ENCODE assay signal across 9 cellular contexts in the genomic region with DNA sequence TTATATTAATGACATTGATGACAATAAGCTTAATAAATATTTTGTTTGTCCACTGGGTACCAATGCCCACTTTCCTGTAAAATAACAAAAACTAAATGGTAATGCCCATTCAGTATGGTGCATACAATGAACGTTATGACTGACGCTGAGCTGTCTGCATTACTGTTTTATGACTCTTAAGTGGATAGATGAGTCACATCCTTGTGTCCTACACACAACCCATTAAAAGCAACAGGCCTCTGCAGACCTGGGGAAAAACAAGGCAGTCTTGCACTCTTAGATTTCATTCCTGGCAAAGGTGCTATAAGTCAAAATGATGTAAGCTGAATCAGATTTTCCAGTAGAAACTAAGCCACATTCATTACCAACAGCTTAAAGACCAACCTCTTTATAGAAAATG.
DNase-seq lines count a peak whose midpoint lies in the region; FAIRE-seq and TF ChIP-seq lines count a peak whose summit lies in the region.
"Had no signal": no experiment of that assay in that cellular context is flagged by ENCODE, and none has a peak within 500 bp of the region (broad histone marks: within the 10 kb centered on the region; RNA-seq: fewer than 3 reads in every experiment).

No MANE protein-coding gene starts in this region.

- 60 to 90% (median 84%) methylated on average over 2 of the region's 2 CpGs for WGBS in stomach, 5 donors

- no peak for TF ChIP-seq POLR2A in stomach (IDR thresholded peaks at IDR 0.05)

- no peak for FAIRE-seq in D721Med (lab: Jason Lieb, UNC)

- TF ChIP-seq EP300 in stomach (IDR thresholded peaks at IDR 0.05), result no peak

- TF ChIP-seq CTCF in stomach (IDR thresholded peaks at IDR 0.05) (no peak), D721Med (IDR thresholded peaks at IDR 0.05; ENCODE audit: insufficient read depth, missing control alignments) (no peak)

- H3K27ac ChIP-seq in stomach, result no peak overlapping the region
- H3K27ac ChIP-seq: thoracic aorta had no signal

- no peaks in the 10 kb centered on the region for H3K4me1 ChIP-seq in stomach

- H3K27me3 ChIP-seq in stomach, result no peaks in the 10 kb centered on the region

- no peak overlapping the region for H3K4me3 ChIP-seq in stomach
- H3K4me3 ChIP-seq: thoracic aorta had no signal

- H3K36me3 ChIP-seq in stomach, result no peaks in the 10 kb centered on the region
- H3K36me3 ChIP-seq: thoracic aorta had no signal

- DNase-seq in AG08395 (ENCODE audit: low spot score), result peak; percentile 69
- DNase-seq in HK-2 (ENCODE audit: unreplicated experiment), result peak; percentile 21
- peak; percentile 6 for DNase-seq in T1000 (lab: John Stamatoyannopoulos, UW)
- peak; percentile 55 for DNase-seq in foreskin melanocyte
- DNase-seq in stomach, result no peak
- DNase-seq in HuH-7.5 (ENCODE audit: low spot score), result no peak
- no peak for DNase-seq in D721Med (ENCODE audit: insufficient read length, low spot score)
- DNase-seq in COR-L47 (lab: John Stamatoyannopoulos, UW), result no peak

- intact Hi-C loops in stomach (cut with DNase I; ENCODE audit: low total_unique reads), result no loop called here

- no peaks in the 10 kb centered on the region for H3K9me3 ChIP-seq in stomach
- H3K9me3 ChIP-seq: thoracic aorta had no signal

Comparison
In these comparisons a context has a peak if more than half of its experiments do, and no peak if none do; other contexts are left out.
1. DNase-seq: peak in AG08395 (single experiment), HK-2 (single experiment), T1000 (single experiment) and foreskin melanocyte (single experiment); none in stomach (single experiment), HuH-7.5 (single experiment), D721Med (single experiment) and COR-L47 (single experiment).